In genomic region chr10:25048463-25048862, GRCh38 we compare ENCODE assay signal across 1 cellular context.
TF ChIP-seq lines count a peak whose summit lies in the region.

No MANE protein-coding gene starts in this region.

TF ChIP-seq in K562, 482 proteins besides CTCF, POLR2A, EP300 and RAD21 (continued from another document):
- TF ChIP-seq TSHZ1 (CRISPR knock-in tag; IDR thresholded peaks at IDR 0.05) (no peak), NRF1 (conservative IDR thresholded peaks at IDR 0.05 in 1 of 2, IDR thresholded peaks at IDR 0.05 in 1 of 2) (0 out of 4 replicates have a peak, but pooled peaks of 1 of the 2 experiments have one; percentile 15), SMARCE1 (IDR thresholded peaks at IDR 0.05) (no peak), RBM22 (IDR thresholded peaks at IDR 0.05; ENCODE audit: low read depth, low read length, poor library complexity, severe bottlenecking) (no peak), L3MBTL2 (IDR thresholded peaks at IDR 0.05) (no peak), ZBTB33 (CRISPR knock-in tag; IDR thresholded peaks at IDR 0.05) (peak; percentile 31; the same call in 1 of the 2 replicates), YBX1 (IDR thresholded peaks at IDR 0.05) (no peak)
